Comparison of ENCODE assay signal across 8 cellular contexts in genomic region chr6:158869010-158869603, GRCh38. TPM values are rescaled to one million over a fixed set of nuclear protein-coding genes. Genes with fewer than 3 reads are reported as not detected.
A peak's percentile ranks its signal among the peaks of the same experiment; 100 is the strongest.
DNase-seq lines count a peak whose midpoint lies in the region; ATAC-seq, FAIRE-seq and TF ChIP-seq lines count a peak whose summit lies in the region.

No MANE protein-coding gene starts in this region.

- H3K4me1 ChIP-seq in A673 (ENCODE audit: insufficient read depth, low read length, poor library complexity, severe bottlenecking) (peaks cover 7% of the 10 kb centered on the region), endothelial cell of umbilical vein (ENCODE audit: control insufficient read depth, extremely low read depth, insufficient read depth, low read length) (peaks cover 7% of the 10 kb centered on the region)

- peak; percentile 25 for ATAC-seq in GM18498 (IDR thresholded peaks at IDR 0.05; ENCODE audit: unreplicated experiment)
- peak; percentile 36 for ATAC-seq in HG03460 (IDR thresholded peaks at IDR 0.05; ENCODE audit: unreplicated experiment)

- no peak for TF ChIP-seq POLR2A in endothelial cell of umbilical vein (IDR thresholded peaks at IDR 0.05; ENCODE audit: low read depth, low read length)

- no peaks in the 10 kb centered on the region for H3K79me2 ChIP-seq in endothelial cell of umbilical vein (ENCODE audit: control insufficient read depth, insufficient read depth, low read length)

- H2AFZ ChIP-seq in endothelial cell of umbilical vein (ENCODE audit: low read depth, low read length) = peak overlapping the region; percentile 95

- peak overlapping the region; percentile 64 for H3K9ac ChIP-seq in endothelial cell of umbilical vein (replicated peaks; ENCODE audit: extremely low read depth, insufficient read depth, low read length)

- peak overlapping the region; percentile 89 for H3K4me3 Mint-ChIP-seq in nephron progenitor cell

- H3K36me3 ChIP-seq in A673 (ENCODE audit: insufficient read depth, low read length, poor library complexity, severe bottlenecking) (no peaks in the 10 kb centered on the region), endothelial cell of umbilical vein (ENCODE audit: control insufficient read depth in 2 of 2, extremely low read depth in 1 of 2, insufficient read depth in 2 of 2, low read length in 2 of 2) (no peaks in the 10 kb centered on the region)

- POLR2A ChIA-PET in A673 (lab: Charles Lee; ENCODE audit: low non-redundant PET) = interaction anchor here (0.6 to 0.8 kb wide), 4 partner anchors 11 to 214 kb away, joined by 3 to 7 read pairs (median 3); no protein-coding TSS in a partner anchor
- POLR2A ChIA-PET in endothelial cell of umbilical vein (lab: Charles Lee) = no interaction called here

- no peaks in the 10 kb centered on the region for H4K20me1 ChIP-seq in endothelial cell of umbilical vein (replicated peaks; ENCODE audit: control insufficient read depth, extremely low read depth, insufficient read depth, low read length)

- peak overlapping the region; percentile 73 for H3K4me2 ChIP-seq in endothelial cell of umbilical vein (ENCODE audit: insufficient read depth, low read length)

- H3K36me3 Mint-ChIP-seq in nephron progenitor cell (ENCODE audit: low read depth) = no peaks in the 10 kb centered on the region

- no peaks in the 10 kb centered on the region for H3K9me3 ChIP-seq in A673 (ENCODE audit: low read depth, low read length, poor library complexity, severe bottlenecking)
- no peaks in the 10 kb centered on the region for H3K9me3 ChIP-seq in endothelial cell of umbilical vein (replicated peaks; ENCODE audit: control insufficient read depth, insufficient read depth, low read length)

- H3K4me1 Mint-ChIP-seq in nephron progenitor cell = peaks cover 32% of the 10 kb centered on the region

- CTCF ChIA-PET in A673 (lab: Charles Lee) = no interaction called here
- CTCF ChIA-PET in endothelial cell of umbilical vein (lab: Charles Lee) = interaction anchor here (0.7 to 1.5 kb wide), 9 partner anchors 8 to 178 kb away, joined by 3 to 4 read pairs (median 3); partner anchors contain the start of genes EZR and RSPH3

- intact Hi-C loops in A673 (cut with micrococcal nuclease; ENCODE audit: unreplicated experiment) (loop anchor here (2.0 kb wide), 1 partner anchor 50 kb away; the partner anchor contains the start of gene EZR), endothelial cell of umbilical vein (cut with micrococcal nuclease) (loop anchor here (1.0 kb wide), 2 partner anchors 15 to 51 kb away; no protein-coding TSS in a partner anchor)

- dilution Hi-C loops in endothelial cell of umbilical vein (cut with MboI; ENCODE audit: extremely low pct_ligation_motif_present, low sequenced_read_pairs) = no loop called here

- TF ChIP-seq CTCF in A673 (conservative IDR thresholded peaks at IDR 0.05; ENCODE audit: low read depth, low read length) (no peak), endothelial cell of umbilical vein (IDR thresholded peaks at IDR 0.05; ENCODE audit: extremely low read depth in 1 of 2, insufficient read depth in 1 of 2, low read depth in 1 of 2, low read length in 2 of 2) (no peak), nephron progenitor cell (IDR thresholded peaks at IDR 0.05) (no peak)

- FAIRE-seq in endothelial cell of umbilical vein (lab: Jason Lieb, UNC) = peak; percentile 68

- no peaks in the 10 kb centered on the region for H3K9me3 Mint-ChIP-seq in nephron progenitor cell

- BruUV-seq in A673 (replicated peaks; lab: Mats Ljungman, UMichigan) (TSS peak; percentile 99), endothelial cell of umbilical vein (replicated peaks; lab: Mats Ljungman, UMichigan) (TSS peak; percentile 98)

- H3K27me3 ChIP-seq in A673 (replicated peaks; ENCODE audit: insufficient read depth, low read depth, low read length, poor library complexity) (no peaks in the 10 kb centered on the region), endothelial cell of umbilical vein (ENCODE audit: control insufficient read depth in 2 of 2, insufficient read depth in 2 of 2, low read length in 2 of 2) (peaks cover 6 to 16% of the 10 kb centered on the region in 2 experiments)

- peak overlapping the region; percentile 97 for H3K27ac ChIP-seq in A673 (ENCODE audit: low read depth, low read length, poor library complexity, severe bottlenecking)
- H3K27ac ChIP-seq in endothelial cell of umbilical vein (ENCODE audit: insufficient read depth, low read depth, low read length) = peak overlapping the region; percentile 48

- peak overlapping the region; percentile 96 for H3K27ac Mint-ChIP-seq in nephron progenitor cell

- H3K27me3 Mint-ChIP-seq in nephron progenitor cell (ENCODE audit: low read depth, poor library complexity) = peaks cover 25% of the 10 kb centered on the region

- H3K4me3 ChIP-seq in A673 (ENCODE audit: low read depth, low read length, poor library complexity, severe bottlenecking) (peak overlapping the region; percentile 49), endothelial cell of umbilical vein (replicated peaks in 1 of 3; ENCODE audit: insufficient read depth in 1 of 3, low read depth in 1 of 3, low read length in 3 of 3) (peak overlapping the region; percentile 18 to 65 (median 38))

- DNase-seq in A673 (ENCODE audit: low spot score) (no peak), RPMI8226 (peak; percentile 80), endothelial cell of umbilical vein (ENCODE audit: low read depth, low spot score) (no peak), nephron progenitor cell (peak; percentile 12), dermis blood vessel endothelial cell (no peak), medulla oblongata (ENCODE audit: extremely low spot score) (no peak)

- no peaks in the 10 kb centered on the region for H3K9me1 ChIP-seq in endothelial cell of umbilical vein (replicated peaks; ENCODE audit: control insufficient read depth, extremely low read depth, insufficient read depth, low read length)

TF ChIP-seq in endothelial cell of umbilical vein, 7 proteins besides CTCF, POLR2A, EP300 and RAD21:
- TF ChIP-seq MAX (IDR thresholded peaks at IDR 0.05; ENCODE audit: insufficient read depth, insufficient read length) = no peak
- no peak for TF ChIP-seq EZH2 (IDR thresholded peaks at IDR 0.05; ENCODE audit: borderline replicate concordance, low read depth, low read length, severe bottlenecking)

RNA-seq across cellular contexts. Expression of gene EZR, which starts 49.9 kb away (rescaled TPM):
- total RNA-seq in A673 (2021) (144 and 146 TPM in 2 replicates), endothelial cell of umbilical vein (105 and 108 TPM in 2 replicates), dermis blood vessel endothelial cell (90.7 and 105 TPM in 2 replicates)
- polyA plus RNA-seq in endothelial cell of umbilical vein = 54.5 and 58.5 TPM in 2 replicates
- polyA plus RNA-seq in endothelial cell of umbilical vein (2011; cell fraction: cytosol; rRNA removed) = 61.7 and 70.4 TPM in 2 replicates
- 99.6 and 120 TPM in 2 replicates for polyA plus RNA-seq in endothelial cell of umbilical vein (2011; cell fraction: nucleus; rRNA removed)
- 76.0 and 97.3 TPM in 2 replicates for polyA plus RNA-seq in endothelial cell of umbilical vein (2012)
- 61.0 and 62.0 TPM in 2 replicates for polyA minus RNA-seq in endothelial cell of umbilical vein
- polyA minus RNA-seq in endothelial cell of umbilical vein (2011; cell fraction: cytosol; rRNA and poly(A)+ RNA removed) = 42.7 TPM
- 26.8 and 29.3 TPM in 2 replicates for polyA minus RNA-seq in endothelial cell of umbilical vein (2011; cell fraction: nucleus; rRNA and poly(A)+ RNA removed)

Comparison
In these comparisons a context has a peak if more than half of its experiments do, and no peak if none do; other contexts are left out.
1. DNase-seq: peak in RPMI8226 (single experiment) and nephron progenitor cell (single experiment); none in A673 (single experiment), endothelial cell of umbilical vein (single experiment), dermis blood vessel endothelial cell (single experiment) and medulla oblongata (single experiment).